Comparison of ENCODE assay signal across 8 cellular contexts in genomic region chr2:113198048-113198789, GRCh38. TPM values are rescaled to one million over a fixed set of nuclear protein-coding genes. Genes with fewer than 3 reads are reported as not detected.
DNase-seq lines count a peak whose midpoint lies in the region; ATAC-seq, FAIRE-seq and TF ChIP-seq lines count a peak whose summit lies in the region.

No MANE protein-coding gene starts in this region.

- H3K4me3 ChIP-seq in A549, result peak overlapping the region; percentile 73
- peak overlapping the region; percentile 87 for H3K4me3 ChIP-seq in HUES48 (ENCODE audit: low read depth, low read length)
- peak overlapping the region; percentile 56 for H3K4me3 ChIP-seq in epithelial cell of esophagus (ENCODE audit: low read length)

- CTCF ChIA-PET in A549 (lab: Yijun Ruan, JAX), result interaction anchor here (0.6 to 12.3 kb wide), 66 partner anchors 7 to 437 kb away, joined by 3 to 243 read pairs (median 6); partner anchors contain the start of genes PAX8 and PSD4

- no peak for TF ChIP-seq EP300 in A549 (IDR thresholded peaks at IDR 0.05)

- POLR2A ChIA-PET in A549 (lab: Yijun Ruan, JAX), result interaction anchor here (0.6 to 1.9 kb wide), 12 partner anchors 19 to 178 kb away, joined by 3 to 13 read pairs (median 4); no protein-coding TSS in a partner anchor

- H3K27me3 Mint-ChIP-seq in nephron progenitor cell (ENCODE audit: low read depth, poor library complexity), result peaks cover 46% of the 10 kb centered on the region

- H3K27me3 ChIP-seq in HUES48 (ENCODE audit: control insufficient read depth, insufficient read depth, low read length), result peaks cover 10% of the 10 kb centered on the region

- no peaks in the 10 kb centered on the region for H3K36me3 Mint-ChIP-seq in nephron progenitor cell (ENCODE audit: low read depth)

- DNase-seq in A549 (ENCODE audit: low read depth in 1 of 2, low spot score in 1 of 2) (no peak), epithelial cell of esophagus (ENCODE audit: low read depth) (no peak), nephron progenitor cell (no peak), GM10266 (ENCODE audit: extremely low spot score) (no peak), hepatic stellate cell (ENCODE audit: low spot score) (no peak), NCI-H526 (lab: John Stamatoyannopoulos, UW) (no peak), NOMO-1 treated with DMSO at 0.1 percent for 48 hours (lab: John Stamatoyannopoulos, UW; ENCODE audit: unreplicated experiment) (no peak)

- H3K36me3 ChIP-seq in HUES48 (ENCODE audit: control insufficient read depth, insufficient read depth, low read length), result no peaks in the 10 kb centered on the region

- peak overlapping the region; percentile 71 for H3K4me2 ChIP-seq in A549

- no peak overlapping the region for H3K9ac ChIP-seq in HUES48 (ENCODE audit: low read depth, low read length)

- H3K4me1 ChIP-seq in A549 (peaks cover 42% of the 10 kb centered on the region), HUES48 (ENCODE audit: control insufficient read depth, insufficient read depth, low read length) (no peaks in the 10 kb centered on the region)

- ATAC-seq in A549, result no peak; a peak in 1 of 6 replicates

- H3K9me3 ChIP-seq in A549, result no peaks in the 10 kb centered on the region
- no peaks in the 10 kb centered on the region for H3K9me3 ChIP-seq in HUES48 (ENCODE audit: control insufficient read depth, insufficient read depth, low read length)

- H3K4me3 Mint-ChIP-seq in nephron progenitor cell, result peak overlapping the region; percentile 79

- no peak for TF ChIP-seq RAD21 in A549 (conservative IDR thresholded peaks at IDR 0.05 in 1 of 2, IDR thresholded peaks at IDR 0.05 in 1 of 2)

- FAIRE-seq in A549 (lab: Jason Lieb, UNC), result no peak

- TF ChIP-seq CTCF in A549 (IDR thresholded peaks at IDR 0.05) (no peak), epithelial cell of esophagus (IDR thresholded peaks at IDR 0.05; ENCODE audit: insufficient read depth, low read depth, low read length, missing control alignments) (no peak), nephron progenitor cell (IDR thresholded peaks at IDR 0.05) (no peak), GM10266 (IDR thresholded peaks at IDR 0.05; ENCODE audit: control insufficient read depth, insufficient read depth, low read depth, missing control alignments) (no peak)

- H3K27ac ChIP-seq in A549 (peak overlapping the region; percentile 92 to 97), HUES48 (ENCODE audit: low read depth, low read length) (no peak overlapping the region)

- H3K27ac Mint-ChIP-seq in nephron progenitor cell, result no peak overlapping the region

- peaks cover 28% of the 10 kb centered on the region for H3K4me1 Mint-ChIP-seq in nephron progenitor cell

- no peak; the same call in none of the 2 replicates for TF ChIP-seq POLR2A in A549 (IDR thresholded peaks at IDR 0.05; ENCODE audit: low read length)

- WGBS in A549 (ENCODE audit: missing lambda C conversion rate), result 66% methylated on average over 28 of the region's 32 CpGs

- no peaks in the 10 kb centered on the region for H3K9me3 Mint-ChIP-seq in nephron progenitor cell

TF ChIP-seq in A549, 52 proteins besides CTCF, POLR2A, EP300 and RAD21:
- TF ChIP-seq HOXA7 (CRISPR knock-in tag; IDR thresholded peaks at IDR 0.05) (no peak), HMGXB4 (CRISPR knock-in tag; IDR thresholded peaks at IDR 0.05; ENCODE audit: borderline replicate concordance) (no peak), CEBPB (IDR thresholded peaks at IDR 0.05) (no peak), HES2 (IDR thresholded peaks at IDR 0.05) (no peak), CBX2 (IDR thresholded peaks at IDR 0.05; ENCODE audit: borderline replicate concordance, low read depth) (no peak), ESRRA (IDR thresholded peaks at IDR 0.05; ENCODE audit: borderline replicate concordance, low read length) (no peak), MYC (IDR thresholded peaks at IDR 0.05; ENCODE audit: borderline replicate concordance, low read length) (no peak), TFCP2L1 (CRISPR knock-in tag; IDR thresholded peaks at IDR 0.05) (no peak), ZC3H11A (IDR thresholded peaks at IDR 0.05) (no peak), POLR2AphosphoS2 (conservative IDR thresholded peaks at IDR 0.05; ENCODE audit: low read length) (no peak), USF2 (IDR thresholded peaks at IDR 0.05) (no peak), RARB (CRISPR knock-in tag; IDR thresholded peaks at IDR 0.05) (no peak)

RNA-seq across cellular contexts. Expression of gene PSD4, which starts 24.4 kb away (rescaled TPM):
- 5.4 and 6.7 TPM in 2 replicates for polyA plus RNA-seq in A549 (2011; rRNA removed)
- polyA plus RNA-seq in A549 (2012; cell fraction: cytosol; rRNA removed), result 4.3 and 5.3 TPM in 2 replicates
- polyA plus RNA-seq in A549 (2012; cell fraction: nucleus; rRNA removed), result 5.9 and 6.1 TPM in 2 replicates
- polyA plus RNA-seq in A549 (2017; fragmentation: RNase III; extraction: RNeasy Plus Mini Kit Qiagen cat#74134 plus additional on column Dnase treatment), result 13.9 to 21.6 TPM (median 21.1 TPM) in 3 replicates
- 8.2 and 8.3 TPM in 2 replicates for polyA minus RNA-seq in A549 (2011; rRNA and poly(A)+ RNA removed)
